In genomic region chr17:58572846-58573245, GRCh38 we compare ENCODE assay signal across 20 cellular contexts. TPM values are rescaled to one million over a fixed set of nuclear protein-coding genes. Genes with fewer than 3 reads are reported as not detected.
A peak's percentile ranks its signal among the peaks of the same experiment; 100 is the strongest.
DNase-seq lines count a peak whose midpoint lies in the region; ATAC-seq, FAIRE-seq and TF ChIP-seq lines count a peak whose summit lies in the region.
"Had no signal": no experiment of that assay in that cellular context is flagged by ENCODE, and none has a peak within 500 bp of the region (broad histone marks: within the 10 kb centered on the region; RNA-seq: fewer than 3 reads in every experiment).

No MANE protein-coding gene starts in this region.

- H2AFZ ChIP-seq in K562 (ENCODE audit: low read depth, low read length) = peak overlapping the region; percentile 60
- H2AFZ ChIP-seq in mesenchymal stem cell (ENCODE audit: low read depth, low read length) = no peak overlapping the region
- H2AFZ ChIP-seq: GM23248 had no signal

- H3K27ac ChIP-seq in K562 (ENCODE audit: extremely low read depth, low read depth, low read length) (no peak overlapping the region), mesenchymal stem cell (ENCODE audit: low read length, poor library complexity, severe bottlenecking) (no peak overlapping the region), caudate nucleus (ENCODE audit: low read depth, low read length) (no peak overlapping the region)
- H3K27ac ChIP-seq: 22Rv1, BLaER1, GM23248, HL-60 had no signal

- TF ChIP-seq POLR2A in K562 (conservative IDR thresholded peaks at IDR 0.05) = no peak

- no peak overlapping the region for H3K23ac ChIP-seq in mesenchymal stem cell (ENCODE audit: low read length in 2 of 2)

- H3K27me3 ChIP-seq in K562 (ENCODE audit: control insufficient read depth in 2 of 2, insufficient read depth in 2 of 2, low read length in 2 of 2) (no peaks in the 10 kb centered on the region), mesenchymal stem cell (ENCODE audit: control insufficient read depth in 1 of 2, insufficient read depth in 1 of 2, low read length in 2 of 2) (peaks cover 5 to 6% of the 10 kb centered on the region in 2 experiments)
- H3K27me3 ChIP-seq: BLaER1 had no signal

- WGBS in K562 (ENCODE audit: insufficient coverage, low coverage, missing lambda C conversion rate) = 45% methylated on average over 3 of the region's 3 CpGs
- 90% methylated on average over 3 of the region's 3 CpGs for WGBS in mesenchymal stem cell

- in situ Hi-C loops in K562 (cut with MboI) = no loop called here

- H4K20me1 ChIP-seq in K562 (replicated peaks; ENCODE audit: control insufficient read depth, insufficient read depth, low read length) = no peaks in the 10 kb centered on the region
- H4K20me1 ChIP-seq: BLaER1 had no signal

- peak overlapping the region in 1 of 2 experiments; percentile 12 for H3K18ac ChIP-seq in mesenchymal stem cell (ENCODE audit: low read depth in 1 of 2, low read length in 2 of 2)

- H3K14ac ChIP-seq in mesenchymal stem cell (ENCODE audit: low read length in 2 of 2) = no peak overlapping the region

- no peak for TF ChIP-seq RAD21 in K562 (CRISPR knock-in tag; conservative IDR thresholded peaks at IDR 0.05 in 1 of 2, IDR thresholded peaks at IDR 0.05 in 1 of 2)

- H2BK15ac ChIP-seq in mesenchymal stem cell (ENCODE audit: low read depth, poor library complexity, severe bottlenecking) = no peak overlapping the region

- DNase-seq in GM12865 (ENCODE audit: low read depth) = peak; percentile 12
- DNase-seq in NCI-H82 treated with DMSO at 0.1 percent for 48 hours (lab: John Stamatoyannopoulos, UW; ENCODE audit: unreplicated experiment) = peak; percentile 48
- DNase-seq in K562 (ENCODE audit: extremely low read depth in 1 of 4, low spot score in 3 of 4) = peak in 3 of 4 experiments; percentile 11 to 14 (median 13)
- no peak for DNase-seq in mesenchymal stem cell
- DNase-seq in caudate nucleus (lab: John Stamatoyannopoulos, UW) = no peak
- no peak for DNase-seq in NCI-H510A treated with DMSO at 0.1 percent for 48 hours (lab: John Stamatoyannopoulos, UW)
- no peak for DNase-seq in A172 (ENCODE audit: low spot score)
- DNase-seq: AML-193; Caco-2; CD8-positive, alpha-beta memory T cell; DND-41; GDM1; GM23248; H9; IMR-90 had no signal

- H3K36me3 ChIP-seq in K562 (ENCODE audit: control insufficient read depth, insufficient read depth, low read length) = no peaks in the 10 kb centered on the region
- no peaks in the 10 kb centered on the region for H3K36me3 ChIP-seq in mesenchymal stem cell (ENCODE audit: control insufficient read depth in 1 of 2, insufficient read depth in 2 of 2, low read depth in 1 of 2, low read length in 2 of 2)
- H3K36me3 ChIP-seq: BLaER1 had no signal

- POLR2A ChIA-PET in K562 (lab: Yijun Ruan, JAX) = interaction anchor here (0.6 to 1.1 kb wide), 3 partner anchors 39 to 368 kb away, joined by 3 to 6 read pairs (median 4); no protein-coding TSS in a partner anchor

- no peak overlapping the region for H4K8ac ChIP-seq in mesenchymal stem cell (ENCODE audit: low read length)

- H2BK5ac ChIP-seq in mesenchymal stem cell (ENCODE audit: low read depth, low read length, poor library complexity, severe bottlenecking) = no peak overlapping the region

- TF ChIP-seq EP300 in K562 (IDR thresholded peaks at IDR 0.05; ENCODE audit: low read length) = no peak

- CTCF ChIA-PET in K562 (lab: Yijun Ruan, JAX; ENCODE audit: low intra/inter-chr PET ratio) = no interaction called here

- H3K9me3 ChIP-seq in K562 (replicated peaks; ENCODE audit: control insufficient read depth, insufficient read depth, low read depth, low read length) (no peaks in the 10 kb centered on the region), mesenchymal stem cell (ENCODE audit: control insufficient read depth, low read length) (no peaks in the 10 kb centered on the region)
- H3K9me3 ChIP-seq: BLaER1, Caco-2 had no signal

- peaks cover 0 to 8% of the 10 kb centered on the region in 2 experiments; a peak in 3 of 5 replicates for H3K4me1 ChIP-seq in K562 (replicated peaks in 1 of 2; ENCODE audit: control insufficient read depth in 2 of 2, insufficient read depth in 2 of 2, low read length in 2 of 2)
- H3K4me1 ChIP-seq in mesenchymal stem cell (ENCODE audit: control insufficient read depth, insufficient read depth, low read depth, low read length) = no peaks in the 10 kb centered on the region
- H3K4me1 ChIP-seq: BLaER1 had no signal

- intact Hi-C loops in K562 (cut with micrococcal nuclease) = no loop called here

- TF ChIP-seq CTCF in GM12865 (IDR thresholded peaks at IDR 0.05; ENCODE audit: insufficient read depth, low read depth, low read length, missing control alignments) (no peak), K562 (IDR thresholded peaks at IDR 0.05 in 2 of 3, conservative IDR thresholded peaks at IDR 0.05 in 1 of 3; ENCODE audit: insufficient read depth in 2 of 3, low read depth in 1 of 3, low read length in 3 of 3) (no peak)

- BruUV-seq in K562 (replicated peaks; lab: Mats Ljungman, UMichigan) = no TSS peak

- no peak overlapping the region for H2BK12ac ChIP-seq in mesenchymal stem cell (ENCODE audit: low read length in 2 of 2)

- H3K4me2 ChIP-seq in K562 (ENCODE audit: insufficient read depth, low read length) = no peak overlapping the region
- peak overlapping the region; percentile 2 for H3K4me2 ChIP-seq in mesenchymal stem cell (ENCODE audit: low read length, poor library complexity, severe bottlenecking)
- H3K4me2 ChIP-seq: BLaER1 had no signal

- no peaks in the 10 kb centered on the region for H3K79me1 ChIP-seq in mesenchymal stem cell (replicated peaks; ENCODE audit: low read length, poor library complexity, severe bottlenecking)

- H2AK5ac ChIP-seq in mesenchymal stem cell (ENCODE audit: low read length, severe bottlenecking) = no peak overlapping the region

- H3K9me1 ChIP-seq in K562 (ENCODE audit: control insufficient read depth, insufficient read depth, low read length) = no peaks in the 10 kb centered on the region

- no peak overlapping the region for H2BK120ac ChIP-seq in mesenchymal stem cell (ENCODE audit: low read depth, low read length)

- ATAC-seq in K562 (peak; percentile 48; the same call in 2 of the 3 replicates), HG03432 (IDR thresholded peaks at IDR 0.05; ENCODE audit: unreplicated experiment) (no peak)

- no peaks in the 10 kb centered on the region for H3K79me2 ChIP-seq in K562 (ENCODE audit: control insufficient read depth, insufficient read depth, low read length)

- no peak overlapping the region for H3K9ac ChIP-seq in K562 (ENCODE audit: insufficient read depth in 1 of 2, low read depth in 2 of 2, low read length in 2 of 2)
- no peak overlapping the region for H3K9ac ChIP-seq in mesenchymal stem cell (ENCODE audit: low read length)
- H3K9ac ChIP-seq: BLaER1, GM23248 had no signal

- no peak overlapping the region for H3K4ac ChIP-seq in mesenchymal stem cell (ENCODE audit: low read depth in 1 of 2, low read length in 2 of 2)

- H4K91ac ChIP-seq in mesenchymal stem cell (ENCODE audit: low read length) = no peak overlapping the region

- no peak overlapping the region for H3K4me3 ChIP-seq in GM12865 (ENCODE audit: low read depth, low read length)
- H3K4me3 ChIP-seq in K562 = no peak overlapping the region
- H3K4me3 ChIP-seq in mesenchymal stem cell (ENCODE audit: insufficient read depth in 1 of 2, low read depth in 1 of 2, low read length in 2 of 2) = no peak overlapping the region
- H3K4me3 ChIP-seq: BLaER1, GM23248 had no signal

- FAIRE-seq in K562 (lab: Jason Lieb, UNC) = no peak
- FAIRE-seq: GM18507 had no signal

TF ChIP-seq in K562, 482 proteins besides CTCF, POLR2A, EP300 and RAD21 (continues in another document):
- peak in 1 of 3 experiments; percentile 31; a peak in 1 of 6 replicates for TF ChIP-seq ZBTB11 (CRISPR knock-in tag; IDR thresholded peaks at IDR 0.05)

RNA-seq across cellular contexts. Expression of gene MTMR4, which starts 58.4 kb away (rescaled TPM):
- 160 and 172 TPM in 2 replicates for total RNA-seq in K562 (2011; cell fraction: chromatin; rRNA removed; ENCODE audit: low replicate concordance)
- total RNA-seq in K562 (2011; cell fraction: nucleolus; rRNA removed) = 62.4 and 79.2 TPM in 2 replicates
- 88.1 and 88.9 TPM in 2 replicates for total RNA-seq in K562 (2011; cell fraction: nucleoplasm; rRNA removed)
- 28.7 and 40.9 TPM in 2 replicates for total RNA-seq in K562 (2014; rRNA removed)
- 28.4 and 28.5 TPM in 2 replicates for total RNA-seq in K562 (2014; rRNA removed; fragmentation: Illumina TruSeq; extraction: Trizol)
- 32.5 and 35.9 TPM in 2 replicates for total RNA-seq in K562 (2015; rRNA removed; fragmentation: Illumina TruSeq; extraction: Trizol)
- total RNA-seq in K562 (2021) = 43.7 and 45.7 TPM in 2 replicates
- 44.6 and 57.3 TPM in 2 replicates for polyA plus RNA-seq in K562 (2011; rRNA removed)
- 29.4 and 34.9 TPM in 2 replicates for polyA plus RNA-seq in K562 (2011; cell fraction: cytosol; rRNA removed)
- 111 TPM in 2 replicates for polyA plus RNA-seq in K562 (2011; cell fraction: nucleus; rRNA removed)
- 15.8 and 19.3 TPM in 2 replicates for polyA plus RNA-seq in K562 (2012)
- polyA plus RNA-seq in K562 (2014; fragmentation: Illumina TruSeq; extraction: Trizol) = 25.7 and 29.4 TPM in 2 replicates
- 1 to 10 TPM; 8.8 to 9.1 TPM for polyA plus RNA-seq in K562 (2014; fragmentation: Nextera tagmentation; extraction: Ambion mirVana)
- 22.7 and 27.4 TPM in 2 replicates for polyA plus RNA-seq in K562 (2014; rRNA removed)
- polyA minus RNA-seq in K562 (2011; rRNA and poly(A)+ RNA removed) = 86.8 and 126 TPM in 2 replicates
- 29.8 and 38.3 TPM in 2 replicates for polyA minus RNA-seq in K562 (2011; cell fraction: cytosol; rRNA and poly(A)+ RNA removed)
- polyA minus RNA-seq in K562 (2011; cell fraction: nucleus; rRNA and poly(A)+ RNA removed) = 23.7 and 38.2 TPM in 2 replicates
- polyA plus RNA-seq in mesenchymal stem cell (2013, experiment 1 of 2) = 13.8 TPM
- polyA plus RNA-seq in mesenchymal stem cell (2013, experiment 2 of 2) = 12.8 TPM
- 46.3 and 49.7 TPM in 2 replicates for total RNA-seq in A172 (2014; rRNA removed; shearing (Covaris generic))

Comparison
In these comparisons a context has a peak if more than half of its experiments do, and no peak if none do; other contexts are left out.
1. DNase-seq: peak in GM12865 (single experiment), NCI-H82 treated with DMSO at 0.1 percent for 48 hours (single experiment) and K562 (3 of 4); none in mesenchymal stem cell (single experiment), caudate nucleus (0 of 61), NCI-H510A treated with DMSO at 0.1 percent for 48 hours (single experiment) and A172 (single experiment).